ENCODE assay signal across 1 cellular context in the genomic region with DNA sequence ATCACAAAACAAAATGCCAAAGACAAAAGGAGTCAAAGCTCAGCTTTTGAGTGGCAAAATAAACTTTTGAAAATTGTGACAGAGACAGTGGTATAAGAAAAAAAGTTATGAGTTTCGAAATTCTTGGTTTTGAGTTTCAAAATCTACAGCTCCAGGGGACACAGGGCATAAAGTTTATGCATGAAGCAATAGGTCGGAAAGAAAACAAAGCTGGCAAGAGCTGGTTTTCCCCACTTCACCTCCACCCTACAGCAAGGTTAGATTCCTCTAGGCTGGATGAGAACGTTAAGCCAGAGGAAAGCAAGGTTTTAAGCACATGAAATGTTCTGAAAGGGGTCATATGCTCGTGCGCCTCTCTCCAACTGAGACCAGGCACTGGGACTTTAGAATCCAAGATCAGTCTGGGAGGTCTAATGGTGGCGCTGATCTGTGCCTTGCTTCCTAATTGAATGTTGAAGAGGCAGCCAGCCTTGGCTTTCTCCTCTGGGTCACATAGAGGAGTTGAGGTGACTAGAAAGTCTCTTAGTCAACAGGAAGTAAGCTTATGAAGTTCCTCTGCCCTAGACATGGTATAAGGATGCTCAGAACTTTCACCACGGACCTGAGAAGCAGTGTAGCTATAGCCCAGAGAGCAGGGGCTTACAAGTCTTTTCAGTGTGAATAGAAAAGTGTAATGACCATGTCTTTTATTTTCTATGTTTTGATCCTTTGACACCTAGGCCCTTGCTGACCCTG.
TF ChIP-seq lines count a peak whose summit lies in the region.

No MANE protein-coding gene starts in this region.

TF ChIP-seq in GM23338, 12 proteins besides CTCF, POLR2A, EP300 and RAD21 (continued from another document):
- TF ChIP-seq, protein P1, sequence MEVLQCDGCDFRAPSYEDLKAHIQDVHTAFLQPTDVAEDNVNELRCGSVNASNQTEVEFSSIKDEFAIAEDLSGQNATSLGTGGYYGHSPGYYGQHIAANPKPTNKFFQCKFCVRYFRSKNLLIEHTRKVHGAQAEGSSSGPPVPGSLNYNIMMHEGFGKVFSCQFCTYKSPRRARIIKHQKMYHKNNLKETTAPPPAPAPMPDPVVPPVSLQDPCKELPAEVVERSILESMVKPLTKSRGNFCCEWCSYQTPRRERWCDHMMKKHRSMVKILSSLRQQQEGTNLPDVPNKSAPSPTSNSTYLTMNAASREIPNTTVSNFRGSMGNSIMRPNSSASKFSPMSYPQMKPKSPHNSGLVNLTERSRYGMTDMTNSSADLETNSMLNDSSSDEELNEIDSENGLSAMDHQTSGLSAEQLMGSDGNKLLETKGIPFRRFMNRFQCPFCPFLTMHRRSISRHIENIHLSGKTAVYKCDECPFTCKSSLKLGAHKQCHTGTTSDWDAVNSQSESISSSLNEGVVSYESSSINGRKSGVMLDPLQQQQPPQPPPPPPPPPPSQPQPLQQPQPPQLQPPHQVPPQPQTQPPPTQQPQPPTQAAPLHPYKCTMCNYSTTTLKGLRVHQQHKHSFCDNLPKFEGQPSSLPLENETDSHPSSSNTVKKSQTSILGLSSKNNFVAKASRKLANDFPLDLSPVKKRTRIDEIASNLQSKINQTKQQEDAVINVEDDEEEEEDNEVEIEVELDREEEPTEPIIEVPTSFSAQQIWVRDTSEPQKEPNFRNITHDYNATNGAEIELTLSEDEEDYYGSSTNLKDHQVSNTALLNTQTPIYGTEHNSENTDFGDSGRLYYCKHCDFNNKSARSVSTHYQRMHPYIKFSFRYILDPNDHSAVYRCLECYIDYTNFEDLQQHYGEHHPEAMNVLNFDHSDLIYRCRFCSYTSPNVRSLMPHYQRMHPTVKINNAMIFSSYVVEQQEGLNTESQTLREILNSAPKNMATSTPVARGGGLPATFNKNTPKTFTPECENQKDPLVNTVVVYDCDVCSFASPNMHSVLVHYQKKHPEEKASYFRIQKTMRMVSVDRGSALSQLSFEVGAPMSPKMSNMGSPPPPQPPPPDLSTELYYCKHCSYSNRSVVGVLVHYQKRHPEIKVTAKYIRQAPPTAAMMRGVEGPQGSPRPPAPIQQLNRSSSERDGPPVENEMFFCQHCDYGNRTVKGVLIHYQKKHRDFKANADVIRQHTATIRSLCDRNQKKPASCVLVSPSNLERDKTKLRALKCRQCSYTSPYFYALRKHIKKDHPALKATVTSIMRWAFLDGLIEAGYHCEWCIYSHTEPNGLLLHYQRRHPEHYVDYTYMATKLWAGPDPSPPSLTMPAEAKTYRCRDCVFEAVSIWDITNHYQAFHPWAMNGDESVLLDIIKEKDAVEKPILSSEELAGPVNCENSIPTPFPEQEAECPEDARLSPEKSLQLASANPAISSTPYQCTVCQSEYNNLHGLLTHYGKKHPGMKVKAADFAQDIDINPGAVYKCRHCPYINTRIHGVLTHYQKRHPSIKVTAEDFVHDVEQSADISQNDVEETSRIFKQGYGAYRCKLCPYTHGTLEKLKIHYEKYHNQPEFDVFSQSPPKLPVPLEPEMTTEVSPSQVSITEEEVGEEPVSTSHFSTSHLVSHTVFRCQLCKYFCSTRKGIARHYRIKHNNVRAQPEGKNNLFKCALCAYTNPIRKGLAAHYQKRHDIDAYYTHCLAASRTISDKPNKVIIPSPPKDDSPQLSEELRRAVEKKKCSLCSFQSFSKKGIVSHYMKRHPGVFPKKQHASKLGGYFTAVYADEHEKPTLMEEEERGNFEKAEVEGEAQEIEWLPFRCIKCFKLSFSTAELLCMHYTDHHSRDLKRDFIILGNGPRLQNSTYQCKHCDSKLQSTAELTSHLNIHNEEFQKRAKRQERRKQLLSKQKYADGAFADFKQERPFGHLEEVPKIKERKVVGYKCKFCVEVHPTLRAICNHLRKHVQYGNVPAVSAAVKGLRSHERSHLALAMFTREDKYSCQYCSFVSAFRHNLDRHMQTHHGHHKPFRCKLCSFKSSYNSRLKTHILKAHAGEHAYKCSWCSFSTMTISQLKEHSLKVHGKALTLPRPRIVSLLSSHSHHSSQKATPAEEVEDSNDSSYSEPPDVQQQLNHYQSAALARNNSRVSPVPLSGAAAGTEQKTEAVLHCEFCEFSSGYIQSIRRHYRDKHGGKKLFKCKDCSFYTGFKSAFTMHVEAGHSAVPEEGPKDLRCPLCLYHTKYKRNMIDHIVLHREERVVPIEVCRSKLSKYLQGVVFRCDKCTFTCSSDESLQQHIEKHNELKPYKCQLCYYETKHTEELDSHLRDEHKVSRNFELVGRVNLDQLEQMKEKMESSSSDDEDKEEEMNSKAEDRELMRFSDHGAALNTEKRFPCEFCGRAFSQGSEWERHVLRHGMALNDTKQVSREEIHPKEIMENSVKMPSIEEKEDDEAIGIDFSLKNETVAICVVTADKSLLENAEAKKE (CRISPR knock-in tag; IDR thresholded peaks at IDR 0.05): no peak
- TF ChIP-seq EZH2phosphoT487 (IDR thresholded peaks at IDR 0.05; ENCODE audit: unreplicated experiment) (no peak), ZNF114 (CRISPR knock-in tag; IDR thresholded peaks at IDR 0.05) (no peak), POLR2AphosphoS5 (IDR thresholded peaks at IDR 0.05; ENCODE audit: low read depth) (no peak), EZH2 (IDR thresholded peaks at IDR 0.05; ENCODE audit: low read depth, unreplicated experiment) (no peak), STAT1 (IDR thresholded peaks at IDR 0.05; ENCODE audit: unreplicated experiment) (no peak)
